In the genomic region with DNA sequence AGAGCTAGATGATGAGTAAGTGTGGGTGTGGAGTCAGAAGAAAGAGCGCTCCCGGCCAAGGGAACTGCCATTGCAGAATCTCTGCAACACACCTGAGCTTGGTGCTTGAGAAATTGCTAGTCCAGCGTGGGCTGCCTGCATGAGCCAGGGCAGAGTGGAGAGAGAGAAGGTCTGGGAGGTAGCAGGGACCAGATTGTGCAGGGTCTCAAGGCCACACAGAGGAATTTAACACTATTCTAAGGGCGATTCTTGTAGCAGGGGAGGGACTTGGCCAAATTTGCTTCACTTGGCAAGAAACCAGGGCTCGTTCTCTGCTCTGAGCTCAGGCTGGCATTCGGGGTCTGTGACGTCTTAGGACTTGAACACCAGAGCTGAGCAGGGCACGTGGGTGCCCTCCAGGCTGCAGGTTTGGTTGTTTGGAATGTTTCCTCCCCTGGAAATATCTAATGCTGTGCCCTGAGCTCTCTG, we compare ENCODE assay signal across 8 cellular contexts. TPM values are rescaled to one million over a fixed set of nuclear protein-coding genes. Genes with fewer than 3 reads are reported as not detected.
DNase-seq lines count a peak whose midpoint lies in the region; ATAC-seq, FAIRE-seq and TF ChIP-seq lines count a peak whose summit lies in the region.

No MANE protein-coding gene starts in this region.

- in situ Hi-C loops in K562 (cut with MboI) = no loop called here

- H3K27ac ChIP-seq in K562 (ENCODE audit: extremely low read depth, low read depth, low read length) (no peak overlapping the region), kidney (ENCODE audit: low read depth in 2 of 2, low read length in 2 of 2) (peak overlapping the region; percentile 72 to 76), stomach smooth muscle (ENCODE audit: low read length) (peak overlapping the region; percentile 53)

- H3K9ac ChIP-seq in K562 (ENCODE audit: insufficient read depth in 1 of 2, low read depth in 2 of 2, low read length in 2 of 2) (no peak overlapping the region), kidney (ENCODE audit: low read length in 2 of 2) (peak overlapping the region in 1 of 2 donors; percentile 26), stomach smooth muscle (ENCODE audit: low read length in 2 of 2) (no peak overlapping the region)

- CTCF ChIA-PET in K562 (lab: Yijun Ruan, JAX; ENCODE audit: low intra/inter-chr PET ratio) = no interaction called here

- no peak for TF ChIP-seq POLR2A in K562 (conservative IDR thresholded peaks at IDR 0.05)
- TF ChIP-seq POLR2A in H54 (IDR thresholded peaks at IDR 0.05; ENCODE audit: low read depth, low read length) = no peak

- TF ChIP-seq RAD21 in K562 (CRISPR knock-in tag; conservative IDR thresholded peaks at IDR 0.05 in 1 of 2, IDR thresholded peaks at IDR 0.05 in 1 of 2) = no peak

- H2AFZ ChIP-seq in K562 (ENCODE audit: low read depth, low read length) = 0 out of 2 replicates have a peak overlapping the region, but pooled peaks have one; percentile 9

- H3K9me3 ChIP-seq in K562 (replicated peaks; ENCODE audit: control insufficient read depth, insufficient read depth, low read depth, low read length) (no peaks in the 10 kb centered on the region), kidney (ENCODE audit: control insufficient read depth in 1 of 2, low read length in 2 of 2) (no peaks in the 10 kb centered on the region), stomach smooth muscle (ENCODE audit: control insufficient read depth in 2 of 2, low read length in 2 of 2) (no peaks in the 10 kb centered on the region)

- H3K36me3 ChIP-seq in K562 (ENCODE audit: control insufficient read depth, insufficient read depth, low read length) = no peaks in the 10 kb centered on the region
- no peaks in the 10 kb centered on the region for H3K36me3 ChIP-seq in kidney (ENCODE audit: control insufficient read depth in 1 of 2, insufficient read depth in 2 of 2, low read length in 2 of 2)
- H3K36me3 ChIP-seq in stomach smooth muscle (ENCODE audit: control insufficient read depth in 2 of 2, insufficient read depth in 2 of 2, low read length in 2 of 2) = no peaks in the 10 kb centered on the region

- no peak overlapping the region for H3K4me2 ChIP-seq in K562 (ENCODE audit: insufficient read depth, low read length)

- no peak for TF ChIP-seq EP300 in K562 (IDR thresholded peaks at IDR 0.05; ENCODE audit: low read length)

- no peak for FAIRE-seq in K562 (lab: Jason Lieb, UNC)
- FAIRE-seq in kidney (lab: Jason Lieb, UNC) = no peak
- no peak for FAIRE-seq in H54 (lab: Jason Lieb, UNC)

- peaks cover 3 to 15% of the 10 kb centered on the region in 2 experiments; a peak in 3 of 5 replicates for H3K27me3 ChIP-seq in K562 (ENCODE audit: control insufficient read depth in 2 of 2, insufficient read depth in 2 of 2, low read length in 2 of 2)
- H3K27me3 ChIP-seq in stomach smooth muscle (ENCODE audit: control insufficient read depth in 1 of 2, insufficient read depth in 2 of 2, low read length in 2 of 2) = no peaks in the 10 kb centered on the region

- BruUV-seq in K562 (replicated peaks; lab: Mats Ljungman, UMichigan) = no TSS peak

- H3K4me3 ChIP-seq in K562 = no peak overlapping the region
- no peak overlapping the region for H3K4me3 ChIP-seq in kidney (ENCODE audit: low read length in 2 of 2)
- H3K4me3 ChIP-seq in stomach smooth muscle (ENCODE audit: low read length in 2 of 2) = peak overlapping the region in 1 of 2 donors; percentile 55

- DNase-seq in MV-4-11 (lab: John Stamatoyannopoulos, UW) (peak; percentile 44), K562 (ENCODE audit: extremely low read depth in 1 of 4, low spot score in 3 of 4) (no peak), kidney (no peak), H54 (ENCODE audit: insufficient read length, low spot score) (no peak), iPS-NIHi11 (ENCODE audit: low spot score) (no peak), retina (no peak), NCI-H774 (lab: John Stamatoyannopoulos, UW) (no peak)

- 6% methylated on average over 8 of the region's 8 CpGs for WGBS in K562 (ENCODE audit: insufficient coverage, low coverage, missing lambda C conversion rate)

- H3K9me1 ChIP-seq in K562 (ENCODE audit: control insufficient read depth, insufficient read depth, low read length) = no peaks in the 10 kb centered on the region

- no peak for TF ChIP-seq CTCF in K562 (IDR thresholded peaks at IDR 0.05 in 2 of 3, conservative IDR thresholded peaks at IDR 0.05 in 1 of 3; ENCODE audit: insufficient read depth in 2 of 3, low read depth in 1 of 3, low read length in 3 of 3)
- no peak for TF ChIP-seq CTCF in kidney (IDR thresholded peaks at IDR 0.05; ENCODE audit: borderline replicate concordance, extremely low read depth, insufficient read depth)

- intact Hi-C loops in K562 (cut with micrococcal nuclease) = no loop called here
- intact Hi-C loops in kidney (cut with DNase I) = no loop called here

- H3K4me1 ChIP-seq in K562 (replicated peaks in 1 of 2; ENCODE audit: control insufficient read depth in 2 of 2, insufficient read depth in 2 of 2, low read length in 2 of 2) (peaks cover 0 to 26% of the 10 kb centered on the region in 2 experiments; a peak in 3 of 5 replicates), kidney (ENCODE audit: control insufficient read depth in 1 of 2, insufficient read depth in 1 of 2, low read depth in 1 of 2, low read length in 2 of 2) (peaks cover 8 to 13% of the 10 kb centered on the region in 2 donors), stomach smooth muscle (ENCODE audit: control insufficient read depth, insufficient read depth, low read length) (peaks cover 14% of the 10 kb centered on the region)

- H4K20me1 ChIP-seq in K562 (replicated peaks; ENCODE audit: control insufficient read depth, insufficient read depth, low read length) = no peaks in the 10 kb centered on the region

- no peak for ATAC-seq in K562

- POLR2A ChIA-PET in K562 (lab: Yijun Ruan, JAX) = interaction anchor here (0.6 to 0.7 kb wide), 2 partner anchors 17 to 26 kb away, joined by 3 read pairs; no protein-coding TSS in a partner anchor

- H3K79me2 ChIP-seq in K562 (ENCODE audit: control insufficient read depth, insufficient read depth, low read length) = no peaks in the 10 kb centered on the region

TF ChIP-seq in K562, 482 proteins besides CTCF, POLR2A, EP300 and RAD21:
- TF ChIP-seq ZNF121 (CRISPR knock-in tag; conservative IDR thresholded peaks at IDR 0.05) (0 out of 2 replicates have a peak, but pooled peaks have one; percentile 4), ESRRB (CRISPR knock-in tag; IDR thresholded peaks at IDR 0.05; ENCODE audit: borderline replicate concordance) (no peak), ZNF12 (CRISPR knock-in tag; IDR thresholded peaks at IDR 0.05) (no peak), ZNF133 (CRISPR knock-in tag; IDR thresholded peaks at IDR 0.05) (no peak), TSC22D4 (tag; IDR thresholded peaks at IDR 0.05) (no peak), ZNF644 (tag; IDR thresholded peaks at IDR 0.05; ENCODE audit: low read depth) (no peak)
- TF ChIP-seq, protein P1, sequence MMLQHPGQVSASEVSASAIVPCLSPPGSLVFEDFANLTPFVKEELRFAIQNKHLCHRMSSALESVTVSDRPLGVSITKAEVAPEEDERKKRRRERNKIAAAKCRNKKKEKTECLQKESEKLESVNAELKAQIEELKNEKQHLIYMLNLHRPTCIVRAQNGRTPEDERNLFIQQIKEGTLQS (IDR thresholded peaks at IDR 0.05) = no peak
- TF ChIP-seq, protein P1 (CRISPR knock-in tag; conservative IDR thresholded peaks at IDR 0.05) = no peak
- TF ChIP-seq, protein P2, sequence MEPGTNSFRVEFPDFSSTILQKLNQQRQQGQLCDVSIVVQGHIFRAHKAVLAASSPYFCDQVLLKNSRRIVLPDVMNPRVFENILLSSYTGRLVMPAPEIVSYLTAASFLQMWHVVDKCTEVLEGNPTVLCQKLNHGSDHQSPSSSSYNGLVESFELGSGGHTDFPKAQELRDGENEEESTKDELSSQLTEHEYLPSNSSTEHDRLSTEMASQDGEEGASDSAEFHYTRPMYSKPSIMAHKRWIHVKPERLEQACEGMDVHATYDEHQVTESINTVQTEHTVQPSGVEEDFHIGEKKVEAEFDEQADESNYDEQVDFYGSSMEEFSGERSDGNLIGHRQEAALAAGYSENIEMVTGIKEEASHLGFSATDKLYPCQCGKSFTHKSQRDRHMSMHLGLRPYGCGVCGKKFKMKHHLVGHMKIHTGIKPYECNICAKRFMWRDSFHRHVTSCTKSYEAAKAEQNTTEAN (CRISPR knock-in tag; IDR thresholded peaks at IDR 0.05) = no peak

RNA-seq across cellular contexts. Expression of a gene that starts 53.5 kb away (rescaled TPM):
- 2.3 and 2.5 TPM in 2 replicates for total RNA-seq in K562 (2011; cell fraction: chromatin; rRNA removed; ENCODE audit: low replicate concordance)
- total RNA-seq in K562 (2011; cell fraction: nucleolus; rRNA removed) = 0.26 and 1.0 TPM in 2 replicates
- 1.8 and 2.7 TPM in 2 replicates for total RNA-seq in K562 (2011; cell fraction: nucleoplasm; rRNA removed)
- total RNA-seq in K562 (2014; rRNA removed) (2.3 and 2.9 TPM in 2 replicates), K562 (2014; rRNA removed; fragmentation: Illumina TruSeq; extraction: Trizol) (0.47 and 0.64 TPM in 2 replicates), K562 (2015; rRNA removed; fragmentation: Illumina TruSeq; extraction: Trizol) (0.34 and 0.36 TPM in 2 replicates), K562 (2021) (1.5 and 2.0 TPM in 2 replicates), kidney (10.6 TPM)
- polyA plus RNA-seq in K562 (2011; rRNA removed) (0.65 and 1.1 TPM in 2 replicates), K562 (2014; fragmentation: Illumina TruSeq; extraction: Trizol) (0.25 and 1.5 TPM in 2 replicates), K562 (2014; fragmentation: Nextera tagmentation; extraction: Ambion mirVana) (under 1 TPM; 0.15 to 0.20 TPM), K562 (2014; rRNA removed) (0.40 and 2.1 TPM in 2 replicates), kidney (ENCODE audit: insufficient read depth, low read depth, low replicate concordance) (17.1 TPM)
- 1.2 and 2.1 TPM in 2 replicates for polyA plus RNA-seq in K562 (2011; cell fraction: cytosol; rRNA removed)
- polyA plus RNA-seq in K562 (2011; cell fraction: nucleus; rRNA removed) = 0.27 and 0.70 TPM in 2 replicates
- polyA plus RNA-seq in K562 (2012) = 0.87 and 1.4 TPM in 2 replicates
- 0.06 and 0.63 TPM in 2 replicates for polyA minus RNA-seq in K562 (2011; rRNA and poly(A)+ RNA removed)
- polyA minus RNA-seq in K562 (2011; cell fraction: cytosol; rRNA and poly(A)+ RNA removed) = not detected in 2 replicates
- 0.22 and 1.2 TPM in 2 replicates for polyA minus RNA-seq in K562 (2011; cell fraction: nucleus; rRNA and poly(A)+ RNA removed)
